In genomic region chr17:55343114-55343513, GRCh38 we compare ENCODE assay signal across 22 cellular contexts.
DNase-seq lines count a peak whose midpoint lies in the region; ATAC-seq lines count a peak whose summit lies in the region.
"Had no signal": no experiment of that assay in that cellular context is flagged by ENCODE, and none has a peak within 500 bp of the region (broad histone marks: within the 10 kb centered on the region; RNA-seq: fewer than 3 reads in every experiment).

No MANE protein-coding gene starts in this region.

- peaks cover 14% of the 10 kb centered on the region for H3K27me3 Mint-ChIP-seq in T-helper 2 cell treated with Interferon-gamma antibody and Interleukin-4, amounts not matched to agents 5 μg/mL and 100 μg/mL, for 36 hours (ENCODE audit: low read depth)
- peaks cover 9% of the 10 kb centered on the region for H3K27me3 Mint-ChIP-seq in activated naive CD8-positive, alpha-beta T cell treated with anti-CD3 and anti-CD28 coated beads, Interleukin-2, amount 10 ng/mL, durations not matched to agents 7 days and 5 days
- peaks cover 22% of the 10 kb centered on the region for H3K27me3 Mint-ChIP-seq in activated naive CD8-positive, alpha-beta T cell treated with anti-CD3 and anti-CD28 coated beads for 36 hours
- H3K27me3 Mint-ChIP-seq in activated naive CD8-positive, alpha-beta T cell treated with anti-CD3 and anti-CD28 coated beads, Interleukin-2, amount 50 U/mL, for 24 hours, result peaks cover 22% of the 10 kb centered on the region

- peak overlapping the region; percentile 32 for H3K4me3 Mint-ChIP-seq in T-helper 2 cell treated with Interferon-gamma antibody and Interleukin-4, amounts not matched to agents 5 μg/mL and 100 μg/mL, for 36 hours
- H3K4me3 Mint-ChIP-seq in activated naive CD8-positive, alpha-beta T cell treated with anti-CD3 and anti-CD28 coated beads, Interleukin-2, amount 10 ng/mL, durations not matched to agents 7 days and 5 days, result peak overlapping the region; percentile 65
- no peak overlapping the region for H3K4me3 Mint-ChIP-seq in activated naive CD8-positive, alpha-beta T cell treated with anti-CD3 and anti-CD28 coated beads for 36 hours
- no peak overlapping the region for H3K4me3 Mint-ChIP-seq in activated naive CD8-positive, alpha-beta T cell treated with anti-CD3 and anti-CD28 coated beads, Interleukin-2, amount 50 U/mL, for 24 hours

- H3K9me3 Mint-ChIP-seq in T-helper 2 cell treated with Interferon-gamma antibody and Interleukin-4, amounts not matched to agents 5 μg/mL and 100 μg/mL, for 36 hours, result peaks cover 19% of the 10 kb centered on the region
- peaks cover 12% of the 10 kb centered on the region for H3K9me3 Mint-ChIP-seq in activated naive CD8-positive, alpha-beta T cell treated with anti-CD3 and anti-CD28 coated beads, Interleukin-2, amount 10 ng/mL, durations not matched to agents 7 days and 5 days
- H3K9me3 Mint-ChIP-seq in activated naive CD8-positive, alpha-beta T cell treated with anti-CD3 and anti-CD28 coated beads for 36 hours, result peaks cover 5% of the 10 kb centered on the region
- H3K9me3 Mint-ChIP-seq in activated naive CD8-positive, alpha-beta T cell treated with anti-CD3 and anti-CD28 coated beads, Interleukin-2, amount 50 U/mL, for 24 hours, result peaks cover 3% of the 10 kb centered on the region

- H3K36me3 Mint-ChIP-seq in T-helper 2 cell treated with Interferon-gamma antibody and Interleukin-4, amounts not matched to agents 5 μg/mL and 100 μg/mL, for 36 hours (ENCODE audit: low read depth), result peaks cover 27% of the 10 kb centered on the region
- peaks cover 25% of the 10 kb centered on the region for H3K36me3 Mint-ChIP-seq in activated naive CD8-positive, alpha-beta T cell treated with anti-CD3 and anti-CD28 coated beads, Interleukin-2, amount 10 ng/mL, durations not matched to agents 7 days and 5 days
- no peaks in the 10 kb centered on the region for H3K36me3 Mint-ChIP-seq in activated naive CD8-positive, alpha-beta T cell treated with anti-CD3 and anti-CD28 coated beads for 36 hours
- no peaks in the 10 kb centered on the region for H3K36me3 Mint-ChIP-seq in activated naive CD8-positive, alpha-beta T cell treated with anti-CD3 and anti-CD28 coated beads, Interleukin-2, amount 50 U/mL, for 24 hours (ENCODE audit: low read depth)
- H3K36me3 Mint-ChIP-seq: CD4-positive, CD25-positive, alpha-beta regulatory T cell had no signal

- no peak for ATAC-seq in activated naive CD8-positive, alpha-beta T cell treated with anti-CD3 and anti-CD28 coated beads, Interleukin-2, amount 10 ng/mL, durations not matched to agents 7 days and 5 days (ENCODE audit: low read depth)
- ATAC-seq in activated naive CD8-positive, alpha-beta T cell treated with anti-CD3 and anti-CD28 coated beads, Interleukin-2, amount 50 U/mL, for 24 hours, result no peak
- ATAC-seq in Right ventricle myocardium superior (ENCODE audit: poor library complexity) (no peak), GM18511 (IDR thresholded peaks at IDR 0.05; ENCODE audit: unreplicated experiment) (no peak)
- ATAC-seq: HCT116, Right ventricle myocardium inferior had no signal

- intact Hi-C loops in Right ventricle myocardium superior (cut with DNase I), result loop anchor here (10.0 kb wide), 1 partner anchor 288 kb away; no protein-coding TSS in a partner anchor

- peaks cover 59% of the 10 kb centered on the region for H3K4me1 Mint-ChIP-seq in T-helper 2 cell treated with Interferon-gamma antibody and Interleukin-4, amounts not matched to agents 5 μg/mL and 100 μg/mL, for 36 hours (ENCODE audit: low read depth)
- peaks cover 48% of the 10 kb centered on the region for H3K4me1 Mint-ChIP-seq in activated naive CD8-positive, alpha-beta T cell treated with anti-CD3 and anti-CD28 coated beads, Interleukin-2, amount 10 ng/mL, durations not matched to agents 7 days and 5 days
- H3K4me1 Mint-ChIP-seq in activated naive CD8-positive, alpha-beta T cell treated with anti-CD3 and anti-CD28 coated beads for 36 hours, result peaks cover 14% of the 10 kb centered on the region
- peaks cover 38% of the 10 kb centered on the region for H3K4me1 Mint-ChIP-seq in activated naive CD8-positive, alpha-beta T cell treated with anti-CD3 and anti-CD28 coated beads, Interleukin-2, amount 50 U/mL, for 24 hours

- no peak for DNase-seq in T-helper 2 cell treated with Interferon-gamma antibody and Interleukin-4, amounts not matched to agents 5 μg/mL and 100 μg/mL, for 36 hours (ENCODE audit: low spot score)
- DNase-seq in T-helper 2 cell, result no peak
- no peak for DNase-seq in activated naive CD8-positive, alpha-beta T cell treated with anti-CD3 and anti-CD28 coated beads, Interleukin-2, amount 10 ng/mL, durations not matched to agents 7 days and 5 days
- no peak for DNase-seq in activated naive CD8-positive, alpha-beta T cell treated with anti-CD3 and anti-CD28 coated beads for 36 hours
- DNase-seq in activated naive CD8-positive, alpha-beta T cell treated with anti-CD3 and anti-CD28 coated beads, Interleukin-2, amount 50 U/mL, for 24 hours, result no peak
- DNase-seq in SHP77 treated with DMSO at 0.1 percent for 48 hours (lab: John Stamatoyannopoulos, UW), result no peak
- DNase-seq in Right ventricle myocardium superior, result no peak
- DNase-seq: 8988T, BE2C, Caco-2, GDM1, GOT3, KG1, NCI-H1417, NCI-H187 treated with DMSO at 0.1 percent for 48 hours, NCI-H2227 treated with DMSO at 0.1 percent for 48 hours, NCI-H510A treated with DMSO at 0.1 percent for 48 hours, NCI-H774 had no signal

- POLR2A ChIA-PET in activated naive CD8-positive, alpha-beta T cell treated with anti-CD3 and anti-CD28 coated beads, Interleukin-2, amount 10 ng/mL, durations not matched to agents 7 days and 5 days (lab: Charles Lee), result no interaction called here

- peak overlapping the region; percentile 88 for H3K27ac Mint-ChIP-seq in T-helper 2 cell treated with Interferon-gamma antibody and Interleukin-4, amounts not matched to agents 5 μg/mL and 100 μg/mL, for 36 hours
- H3K27ac Mint-ChIP-seq in activated naive CD8-positive, alpha-beta T cell treated with anti-CD3 and anti-CD28 coated beads, Interleukin-2, amount 10 ng/mL, durations not matched to agents 7 days and 5 days, result peak overlapping the region; percentile 91
- no peak overlapping the region for H3K27ac Mint-ChIP-seq in activated naive CD8-positive, alpha-beta T cell treated with anti-CD3 and anti-CD28 coated beads for 36 hours
- H3K27ac Mint-ChIP-seq in activated naive CD8-positive, alpha-beta T cell treated with anti-CD3 and anti-CD28 coated beads, Interleukin-2, amount 50 U/mL, for 24 hours, result peak overlapping the region; percentile 4

Comparison
In these comparisons a context has a peak if more than half of its experiments do, and no peak if none do; other contexts are left out.
1. H3K4me3 Mint-ChIP-seq: peak in T-helper 2 cell treated with Interferon-gamma antibody and Interleukin-4, amounts not matched to agents 5 μg/mL and 100 μg/mL, for 36 hours (single experiment) and activated naive CD8-positive, alpha-beta T cell treated with anti-CD3 and anti-CD28 coated beads, Interleukin-2, amount 10 ng/mL, durations not matched to agents 7 days and 5 days (single experiment); none in activated naive CD8-positive, alpha-beta T cell treated with anti-CD3 and anti-CD28 coated beads for 36 hours (single experiment) and activated naive CD8-positive, alpha-beta T cell treated with anti-CD3 and anti-CD28 coated beads, Interleukin-2, amount 50 U/mL, for 24 hours (single experiment).